ENCODE assay signal across 31 cellular contexts in the genomic region with DNA sequence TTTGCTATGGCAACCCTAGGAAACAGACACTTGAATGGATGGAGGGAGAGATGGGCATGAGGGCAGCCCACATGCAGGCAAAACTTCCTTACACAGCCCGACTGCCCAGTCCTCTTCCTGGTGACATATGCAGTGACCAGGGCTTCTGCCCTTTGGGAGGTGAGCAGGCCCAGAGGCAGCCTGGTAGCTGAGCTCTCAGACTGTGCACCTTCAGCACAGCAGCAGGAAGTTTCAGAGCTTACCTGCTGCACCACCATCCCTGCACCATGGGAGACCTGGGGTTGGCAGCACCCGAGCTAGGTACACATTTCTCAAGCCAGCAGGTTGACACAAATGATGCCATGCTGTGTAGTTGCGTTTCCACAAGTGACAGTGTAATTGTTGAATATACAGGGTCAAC.
"Had no signal": no experiment of that assay in that cellular context is flagged by ENCODE, and none has a peak within 500 bp of the region (broad histone marks: within the 10 kb centered on the region; RNA-seq: fewer than 3 reads in every experiment).

No MANE protein-coding gene starts in this region.

- H3K4me3 Mint-ChIP-seq: activated B cell treated with CpG ODN at 0.5 μM for 24 hours; activated CD8-positive, alpha-beta T cell treated with anti-CD3 and anti-CD28 coated beads for 36 hours; activated naive CD4-positive, alpha-beta T cell treated with anti-CD3 and anti-CD28 coated beads for 36 hours; activated naive CD4-positive, alpha-beta T cell treated with anti-CD3 and anti-CD28 coated beads, Interleukin-2, amount 50 U/mL, for 24 hours; activated naive CD8-positive, alpha-beta T cell treated with anti-CD3 and anti-CD28 coated beads for 36 hours; activated naive CD8-positive, alpha-beta T cell treated with anti-CD3 and anti-CD28 coated beads, Interleukin-2, amount 50 U/mL, for 24 hours; activated T-cell treated with anti-CD3 and anti-CD28 coated beads, Interleukin-2, amount 50 U/mL, for 4 hours; activated T-helper 17 cell treated with anti-CD3 and anti-CD28 coated beads, Interleukin-2, amount 50 U/mL, for 72 hours; effector memory CD8-positive, alpha-beta T cell had no signal

- H3K36me3 Mint-ChIP-seq: activated naive CD4-positive, alpha-beta T cell treated with anti-CD3 and anti-CD28 coated beads, Interleukin-2, amount 50 U/mL, for 24 hours; activated naive CD8-positive, alpha-beta T cell treated with anti-CD3 and anti-CD28 coated beads for 36 hours had no signal

- DNase-seq: activated B cell treated with CpG ODN at 0.5 μM for 24 hours; activated CD4-positive, alpha-beta T cell treated with anti-CD3 and anti-CD28 coated beads for 48 hours; activated CD4-positive, alpha-beta T cell treated with anti-CD3 and anti-CD28 coated beads, Interleukin-2, amount 50 U/mL, for 1 hour; activated CD4-positive, alpha-beta T cell treated with anti-CD3 and anti-CD28 coated beads, Interleukin-2, amount 50 U/mL, for 48 hours; activated CD8-positive, alpha-beta memory T cell treated with anti-CD3 and anti-CD28 coated beads for 24 hours; activated CD8-positive, alpha-beta T cell treated with anti-CD3 and anti-CD28 coated beads for 36 hours; activated effector memory CD4-positive, alpha-beta T cell treated with anti-CD3 and anti-CD28 coated beads, Interleukin-2, amount 50 U/mL, for 16 hours; activated naive CD4-positive, alpha-beta T cell treated with anti-CD3 and anti-CD28 coated beads for 36 hours; activated naive CD8-positive, alpha-beta T cell treated with anti-CD3 and anti-CD28 coated beads for 36 hours; activated naive CD8-positive, alpha-beta T cell treated with anti-CD3 and anti-CD28 coated beads, Interleukin-2, amount 50 U/mL, for 24 hours; activated T-cell treated with anti-CD3 and anti-CD28 coated beads, Interleukin-2, amount 50 U/mL, for 4 hours; adrenal gland; amygdala; aorta; body of pancreas; caudate nucleus; cortex of kidney; dermis blood vessel endothelial cell; effector CD4-positive, alpha-beta T cell; effector memory CD8-positive, alpha-beta T cell; foreskin keratinocyte; gastrocnemius medialis; glutamatergic neuron; heart left ventricle; hypothalamus; T1000; WERI-Rb-1 had no signal

- H3K4me1 Mint-ChIP-seq: activated B cell treated with CpG ODN at 0.5 μM for 24 hours; activated naive CD4-positive, alpha-beta T cell treated with anti-CD3 and anti-CD28 coated beads, Interleukin-2, amount 50 U/mL, for 24 hours; activated naive CD8-positive, alpha-beta T cell treated with anti-CD3 and anti-CD28 coated beads for 36 hours; activated naive CD8-positive, alpha-beta T cell treated with anti-CD3 and anti-CD28 coated beads, Interleukin-2, amount 50 U/mL, for 24 hours; activated T-helper 17 cell treated with anti-CD3 and anti-CD28 coated beads, Interleukin-2, amount 50 U/mL, for 72 hours had no signal

- H3K36me3 ChIP-seq: adrenal gland, esophagus muscularis mucosa, gastrocnemius medialis, heart left ventricle, WERI-Rb-1 had no signal

- H3K27me3 Mint-ChIP-seq: activated naive CD8-positive, alpha-beta T cell treated with anti-CD3 and anti-CD28 coated beads for 36 hours had no signal

- H3K9me3 Mint-ChIP-seq: activated B cell treated with CpG ODN at 0.5 μM for 24 hours; activated CD8-positive, alpha-beta T cell treated with anti-CD3 and anti-CD28 coated beads for 36 hours; activated naive CD4-positive, alpha-beta T cell treated with anti-CD3 and anti-CD28 coated beads for 36 hours; activated naive CD4-positive, alpha-beta T cell treated with anti-CD3 and anti-CD28 coated beads, Interleukin-2, amount 50 U/mL, for 24 hours; activated naive CD8-positive, alpha-beta T cell treated with anti-CD3 and anti-CD28 coated beads for 36 hours; activated naive CD8-positive, alpha-beta T cell treated with anti-CD3 and anti-CD28 coated beads, Interleukin-2, amount 50 U/mL, for 24 hours; activated T-cell treated with anti-CD3 and anti-CD28 coated beads, Interleukin-2, amount 50 U/mL, for 4 hours; activated T-helper 17 cell treated with anti-CD3 and anti-CD28 coated beads, Interleukin-2, amount 50 U/mL, for 72 hours; effector memory CD8-positive, alpha-beta T cell had no signal

- H3K27me3 ChIP-seq: adrenal gland, body of pancreas, esophagus muscularis mucosa, foreskin keratinocyte, gastrocnemius medialis had no signal

- ATAC-seq: activated CD4-positive, CD25-positive, alpha-beta regulatory T cell treated with anti-CD3 and anti-CD28 coated beads, Interleukin-2, amount 50 U/mL, for 24 hours; activated CD8-positive, alpha-beta T cell treated with anti-CD3 and anti-CD28 coated beads for 36 hours; activated naive CD8-positive, alpha-beta T cell treated with anti-CD3 and anti-CD28 coated beads, Interleukin-2, amount 50 U/mL, for 24 hours; activated T-cell treated with anti-CD3 and anti-CD28 coated beads, Interleukin-2, amount 50 U/mL, for 4 hours; activated T-helper 17 cell treated with anti-CD3 and anti-CD28 coated beads, Interleukin-2, amount 50 U/mL, for 72 hours; body of pancreas; effector memory CD8-positive, alpha-beta T cell; foreskin keratinocyte; gastrocnemius medialis; heart left ventricle had no signal

- H3K27ac Mint-ChIP-seq: activated B cell treated with CpG ODN at 0.5 μM for 24 hours; activated CD8-positive, alpha-beta T cell treated with anti-CD3 and anti-CD28 coated beads for 36 hours; activated naive CD4-positive, alpha-beta T cell treated with anti-CD3 and anti-CD28 coated beads for 36 hours; activated naive CD4-positive, alpha-beta T cell treated with anti-CD3 and anti-CD28 coated beads, Interleukin-2, amount 50 U/mL, for 24 hours; activated naive CD8-positive, alpha-beta T cell treated with anti-CD3 and anti-CD28 coated beads for 36 hours; activated naive CD8-positive, alpha-beta T cell treated with anti-CD3 and anti-CD28 coated beads, Interleukin-2, amount 50 U/mL, for 24 hours; activated T-helper 17 cell treated with anti-CD3 and anti-CD28 coated beads, Interleukin-2, amount 50 U/mL, for 72 hours; effector memory CD8-positive, alpha-beta T cell had no signal

- H3K4me1 ChIP-seq: foreskin keratinocyte, gastrocnemius medialis had no signal

- H3K9me3 ChIP-seq: adrenal gland, body of pancreas, esophagus muscularis mucosa, gastrocnemius medialis, heart left ventricle had no signal

- H3K27ac ChIP-seq: adrenal gland, body of pancreas, esophagus muscularis mucosa, foreskin keratinocyte, gastrocnemius medialis, heart left ventricle, WERI-Rb-1 had no signal

- H3K4me3 ChIP-seq: adrenal gland, body of pancreas, esophagus muscularis mucosa, gastrocnemius medialis, heart left ventricle had no signal
